1 cellular context compared by ENCODE assay signal in genomic region chr6:154354265-154354777, GRCh38.
TF ChIP-seq lines count a peak whose summit lies in the region.

No MANE protein-coding gene starts in this region.

TF ChIP-seq in HepG2, 621 proteins besides CTCF, POLR2A, EP300 and RAD21:
- TF ChIP-seq ZKSCAN5 (CRISPR knock-in tag; IDR thresholded peaks at IDR 0.05): peak; percentile 20; the same call in 1 of the 2 replicates
- no peak for TF ChIP-seq ZNF280D (CRISPR knock-in tag; IDR thresholded peaks at IDR 0.05)
- TF ChIP-seq YY1 (IDR thresholded peaks at IDR 0.05; ENCODE audit: insufficient read depth, insufficient replicate concordance, low read depth, low read length): no peak
